ENCODE assay signal across 8 cellular contexts in the genomic region with DNA sequence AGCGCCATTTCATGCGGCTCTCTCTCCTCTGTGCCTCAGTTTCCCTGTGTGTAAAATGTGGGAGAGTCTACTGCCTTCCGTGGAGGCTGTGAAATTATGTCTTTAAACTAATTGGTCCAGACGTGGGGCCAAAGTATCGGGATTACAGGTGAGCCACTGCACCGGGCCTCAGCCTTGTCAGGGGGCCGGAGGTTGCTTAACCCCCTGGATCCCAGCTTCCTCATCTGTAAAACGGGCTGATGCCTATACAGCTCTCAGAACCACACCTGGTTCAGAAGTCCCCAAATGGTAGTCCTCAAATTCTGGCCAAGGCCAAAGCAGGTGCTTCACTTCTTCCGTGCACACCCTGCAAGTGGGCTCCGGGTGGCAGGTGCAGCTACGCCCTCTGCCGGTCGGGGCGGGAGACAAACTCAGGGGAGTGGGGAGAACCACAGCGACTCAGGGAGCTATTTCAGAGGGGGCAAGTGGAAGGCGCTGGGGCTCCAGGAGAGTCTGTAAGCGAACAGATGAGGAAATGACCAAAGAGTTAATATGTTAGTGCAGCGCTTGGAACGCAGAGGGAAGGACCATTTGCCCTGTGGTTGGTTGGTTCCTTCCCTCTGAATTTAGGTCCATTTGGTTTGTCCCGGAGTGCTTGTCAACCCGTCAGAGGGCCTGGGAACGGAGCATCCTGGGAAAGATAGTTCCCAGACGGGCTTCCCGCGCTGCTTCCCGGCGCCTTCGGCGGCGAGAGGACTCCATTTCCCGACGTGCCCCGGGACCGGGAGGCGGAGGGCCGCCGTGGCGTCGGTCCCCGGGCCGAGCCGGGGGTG. TPM values are rescaled to one million over a fixed set of nuclear protein-coding genes. Genes with fewer than 3 reads are reported as not detected.
DNase-seq lines count a peak whose midpoint lies in the region; ATAC-seq, FAIRE-seq and TF ChIP-seq lines count a peak whose summit lies in the region.

A gene (plus strand): TSS at position 812 of the 812 bp plus-strand sequence. CDS start 135 bp downstream, outside the sequence.

- H3K36me3 Mint-ChIP-seq in brain = peaks cover 31% of the 10 kb centered on the region

- H3K36me3 ChIP-seq in iPS DF 6.9 (ENCODE audit: control insufficient read depth, insufficient read depth, low read length) (0 out of 2 replicates have a peak, but pooled peaks cover 2% of the 10 kb centered on the region), gastrocnemius medialis (no peaks in the 10 kb centered on the region)

- H3K4me3 ChIP-seq in iPS DF 6.9 (ENCODE audit: low read length) = peak within 1 kb of the TSS; percentile 96
- peak within 1 kb of the TSS; percentile 77 to 97 (median 82) for H3K4me3 ChIP-seq in gastrocnemius medialis

- H3K27me3 Mint-ChIP-seq in brain = peaks cover 8% of the 10 kb centered on the region

- ATAC-seq in GM18517 (IDR thresholded peaks at IDR 0.05; ENCODE audit: unreplicated experiment) (peak; percentile 51), HG03066 (IDR thresholded peaks at IDR 0.05; ENCODE audit: low read depth, unreplicated experiment) (peak; percentile 69), gastrocnemius medialis (peak; percentile 97 to 98)

- in situ Hi-C loops in gastrocnemius medialis (cut with MboI; ENCODE audit: low sequenced_read_pairs in 4 of 4) = loop anchor here in 1 of 4 donors (25.0 kb wide), 1 partner anchor 112 kb away; no protein-coding TSS in a partner anchor

- H3K9me3 Mint-ChIP-seq in brain = peaks cover 0 to 16% (median 0%) of the 10 kb centered on the region in 5 experiments

- DNase-seq in NCI-H2107 treated with DMSO at 0.1 percent for 48 hours (lab: John Stamatoyannopoulos, UW; ENCODE audit: unreplicated experiment) (peak; percentile 94), UCSD-AML1 (lab: John Stamatoyannopoulos, UW; ENCODE audit: unreplicated experiment) (peak; percentile 95), iPS DF 6.9 (ENCODE audit: low read depth, low spot score) (peak; percentile 87), gastrocnemius medialis (peak; percentile 93 to 95)

- peak within 1 kb of the TSS; percentile 98 to 100 (median 99) for H3K4me3 Mint-ChIP-seq in brain

- H3K4me1 Mint-ChIP-seq in brain = peaks cover 28% of the 10 kb centered on the region

- peak within 1 kb of the TSS; percentile 99 to 100 (median 99) for H3K27ac Mint-ChIP-seq in brain

- intact Hi-C loops in gastrocnemius medialis (cut with DNase I; ENCODE audit: low total_unique reads) = loop anchor here (1.0 to 5.0 kb wide), 4 partner anchors 85 to 333 kb away; a partner anchor contains a TSS

- WGBS in iPS DF 6.9 (ENCODE audit: insufficient coverage, insufficient read length) = no CpG with 5 or more reads among the region's 42 CpGs

- TF ChIP-seq CTCF in brain (conservative IDR thresholded peaks at IDR 0.05) (peak; percentile 81 to 98), gastrocnemius medialis (IDR thresholded peaks at IDR 0.05 in 4 of 5, conservative IDR thresholded peaks at IDR 0.05 in 1 of 5) (peak; percentile 91 to 97 (median 95))

- TF ChIP-seq POLR2A in gastrocnemius medialis (IDR thresholded peaks at IDR 0.05) = no peak

- H3K27ac ChIP-seq in iPS DF 6.9 (ENCODE audit: low read length) (no peak within 1 kb of the TSS), gastrocnemius medialis (peak within 1 kb of the TSS; percentile 88 to 96 (median 94))

- H3K9me3 ChIP-seq in iPS DF 6.9 (ENCODE audit: control insufficient read depth, insufficient read depth, low read length) (no peaks in the 10 kb centered on the region), gastrocnemius medialis (no peaks in the 10 kb centered on the region)

- peak; percentile 64 for FAIRE-seq in A204.1 (lab: Jason Lieb, UNC)

- H3K4me1 ChIP-seq in iPS DF 6.9 (ENCODE audit: control insufficient read depth, insufficient read depth, low read length) = peaks cover 2% of the 10 kb centered on the region; the same call in 1 of the 2 replicates
- peaks cover 19% of the 10 kb centered on the region in 2 donors for H3K4me1 ChIP-seq in gastrocnemius medialis

- H3K27me3 ChIP-seq in iPS DF 6.9 (ENCODE audit: control insufficient read depth, insufficient read depth, low read length) (no peaks in the 10 kb centered on the region), gastrocnemius medialis (no peaks in the 10 kb centered on the region)

RNA-seq across cellular contexts. Expression of the gene that starts here (rescaled TPM):
- 63.1 TPM for polyA plus RNA-seq in brain (ENCODE audit: insufficient read depth, low read depth, low replicate concordance)
- 10 to 100 TPM; 33.8 to 62.9 (median 55.0) TPM for total RNA-seq in gastrocnemius medialis
